In the genomic region with DNA sequence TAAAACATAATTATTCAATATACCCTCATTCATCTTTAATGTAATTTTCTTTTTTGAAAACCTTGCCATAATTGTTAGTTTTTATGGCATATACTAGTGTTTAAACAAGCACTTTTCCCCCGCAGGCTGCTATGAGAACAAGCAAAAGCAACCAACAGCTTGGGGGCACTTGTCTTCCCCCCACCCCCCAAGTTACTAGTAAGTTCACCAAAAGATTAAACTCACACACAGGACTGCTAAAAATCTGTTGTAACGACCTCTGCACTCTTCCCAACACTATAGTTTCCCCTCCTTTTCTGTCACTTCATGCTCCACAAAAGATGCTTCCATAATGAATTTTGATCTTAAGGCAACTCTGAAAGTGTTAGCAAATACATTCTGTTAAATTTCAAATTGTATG, we compare ENCODE assay signal across 27 cellular contexts.
"Had no signal": no experiment of that assay in that cellular context is flagged by ENCODE, and none has a peak within 500 bp of the region (broad histone marks: within the 10 kb centered on the region; RNA-seq: fewer than 3 reads in every experiment).

No MANE protein-coding gene starts in this region.

- H3K9me3 ChIP-seq: ascending aorta, breast epithelium had no signal

- H3K27ac Mint-ChIP-seq: activated CD8-positive, alpha-beta T cell treated with anti-CD3 and anti-CD28 coated beads for 36 hours; activated naive CD4-positive, alpha-beta T cell treated with anti-CD3 and anti-CD28 coated beads, Interleukin-2, amount 50 U/mL, for 24 hours; activated naive CD8-positive, alpha-beta T cell treated with anti-CD3 and anti-CD28 coated beads, Interleukin-2, amount 10 ng/mL, durations not matched to agents 7 days and 5 days; activated T-helper 2 cell treated with anti-CD3 and anti-CD28 coated beads, Interferon-gamma antibody, Interleukin-2, Interleukin-4, amounts not matched to agents 10 μg/mL and 5 μg/mL and 100 μg/mL, durations not matched to agents 14 hours and 24 hours and 36 hours had no signal

- H3K36me3 ChIP-seq: ascending aorta, breast epithelium had no signal

- H3K4me1 ChIP-seq: breast epithelium had no signal

- H3K4me2 ChIP-seq: PC-9 had no signal

- H3K27me3 ChIP-seq: ascending aorta, breast epithelium had no signal

- H3K9me3 Mint-ChIP-seq: activated CD8-positive, alpha-beta T cell treated with anti-CD3 and anti-CD28 coated beads for 36 hours; activated naive CD4-positive, alpha-beta T cell treated with anti-CD3 and anti-CD28 coated beads, Interleukin-2, amount 50 U/mL, for 24 hours; activated naive CD8-positive, alpha-beta T cell treated with anti-CD3 and anti-CD28 coated beads, Interleukin-2, amount 10 ng/mL, durations not matched to agents 7 days and 5 days; activated T-cell treated with anti-CD3 and anti-CD28 coated beads, Interleukin-2, amount 50 U/mL, for 24 hours; activated T-helper 2 cell treated with anti-CD3 and anti-CD28 coated beads, Interferon-gamma antibody, Interleukin-2, Interleukin-4, amounts not matched to agents 10 μg/mL and 5 μg/mL and 100 μg/mL, durations not matched to agents 14 hours and 24 hours and 36 hours had no signal

- H3K4me3 Mint-ChIP-seq: activated CD4-positive, alpha-beta T cell treated with anti-CD3 and anti-CD28 coated beads, Interleukin-2, amount 10 ng/mL, durations not matched to agents 24 days and 14 days; activated CD8-positive, alpha-beta T cell treated with anti-CD3 and anti-CD28 coated beads for 36 hours; activated naive CD4-positive, alpha-beta T cell treated with anti-CD3 and anti-CD28 coated beads, Interleukin-2, amount 50 U/mL, for 24 hours; activated naive CD8-positive, alpha-beta T cell treated with anti-CD3 and anti-CD28 coated beads, Interleukin-2, amount 10 ng/mL, durations not matched to agents 7 days and 5 days; activated T-cell treated with anti-CD3 and anti-CD28 coated beads, Interleukin-2, amount 50 U/mL, for 24 hours had no signal

- H3K36me3 Mint-ChIP-seq: activated naive CD4-positive, alpha-beta T cell treated with anti-CD3 and anti-CD28 coated beads, Interleukin-2, amount 50 U/mL, for 24 hours; activated naive CD8-positive, alpha-beta T cell treated with anti-CD3 and anti-CD28 coated beads, Interleukin-2, amount 10 ng/mL, durations not matched to agents 7 days and 5 days had no signal

- H3K4me1 Mint-ChIP-seq: activated naive CD4-positive, alpha-beta T cell treated with anti-CD3 and anti-CD28 coated beads, Interleukin-2, amount 50 U/mL, for 24 hours had no signal

- DNase-seq: activated CD4-positive, alpha-beta T cell treated with anti-CD3 and anti-CD28 coated beads, Interleukin-2, amount 10 ng/mL, durations not matched to agents 24 days and 14 days; activated CD4-positive, alpha-beta T cell treated with anti-CD3 and anti-CD28 coated beads, Interleukin-2, amount 50 U/mL, for 4 hours; activated gamma-delta T cell; activated naive CD4-positive, alpha-beta T cell treated with Interleukin-2 at 50 U/mL for 16 hours; activated naive CD8-positive, alpha-beta T cell treated with anti-CD3 and anti-CD28 coated beads, Interleukin-2, amount 10 ng/mL, durations not matched to agents 7 days and 5 days; activated T-cell treated with anti-CD3 and anti-CD28 coated beads, Interleukin-2, amount 50 U/mL, for 24 hours; amygdala; Kasumi-1; KBM-7; MM.1S; MV-4-11; NCI-H1092; NCI-H1694 treated with DMSO at 0.1 percent for 48 hours; NCI-H2029; NCI-H345; NCI-H526 treated with DMSO at 0.1 percent for 48 hours; NCI-H774; PC-9; SW 1271; T1000 had no signal

- H3K27me3 Mint-ChIP-seq: activated naive CD4-positive, alpha-beta T cell treated with anti-CD3 and anti-CD28 coated beads, Interleukin-2, amount 50 U/mL, for 24 hours; activated T-cell treated with anti-CD3 and anti-CD28 coated beads, Interleukin-2, amount 50 U/mL, for 24 hours had no signal

- H3K4me3 ChIP-seq: ascending aorta, breast epithelium, PC-9 had no signal

- ATAC-seq: activated CD8-positive, alpha-beta T cell treated with anti-CD3 and anti-CD28 coated beads for 36 hours; Right ventricle myocardium inferior had no signal

- H3K27ac ChIP-seq: breast epithelium, PC-9, RWPE1 had no signal
